Comparison of ENCODE assay signal across 8 cellular contexts in genomic region chr2:72887836-72888437, GRCh38. TPM values are rescaled to one million over a fixed set of nuclear protein-coding genes. Genes with fewer than 3 reads are reported as not detected.
DNase-seq lines count a peak whose midpoint lies in the region; ATAC-seq and TF ChIP-seq lines count a peak whose summit lies in the region.

No MANE protein-coding gene starts in this region.

- peak; percentile 28 for ATAC-seq in HG02623 (IDR thresholded peaks at IDR 0.05; ENCODE audit: unreplicated experiment)
- peak; percentile 70 to 82 for ATAC-seq in right cardiac atrium
- ATAC-seq in GM18520 (IDR thresholded peaks at IDR 0.05; ENCODE audit: unreplicated experiment), result no peak

- H3K4me1 ChIP-seq in right cardiac atrium (ENCODE audit: control insufficient read depth, insufficient read depth, low read length), result peaks cover 4% of the 10 kb centered on the region

- no peaks in the 10 kb centered on the region for H3K9me3 ChIP-seq in right cardiac atrium (ENCODE audit: control insufficient read depth, low read length)

- peak overlapping the region; percentile 89 for H3K27ac ChIP-seq in right cardiac atrium (ENCODE audit: low read length)

- 11% methylated on average over 16 of the region's 16 CpGs for WGBS in right cardiac atrium

- TF ChIP-seq CTCF in astrocyte of the cerebellum (IDR thresholded peaks at IDR 0.05; ENCODE audit: low read depth, low read length, missing control alignments), result peak; percentile 99

- H3K4me3 ChIP-seq in GM08714 (ENCODE audit: low read length), result peak overlapping the region; percentile 53
- H3K4me3 ChIP-seq in astrocyte of the cerebellum (ENCODE audit: low read depth, low read length), result peak overlapping the region; percentile 50
- peak overlapping the region; percentile 55 for H3K4me3 ChIP-seq in right cardiac atrium (ENCODE audit: low read length)

- DNase-seq in NCI-H1092 treated with DMSO at 0.1 percent for 48 hours (lab: John Stamatoyannopoulos, UW) (peak; percentile 74), SKM-1 treated with dmso at 0.1 percent for 144 hours (lab: John Stamatoyannopoulos, UW; ENCODE audit: unreplicated experiment) (peak; percentile 52), astrocyte of the cerebellum (ENCODE audit: low read depth) (peak; percentile 63), right cardiac atrium (peak; percentile 92 to 96 (median 96)), posterior vena cava (ENCODE audit: low spot score) (peak; percentile 97)

- in situ Hi-C loops in astrocyte of the cerebellum (cut with HindIII; ENCODE audit: low sequenced_read_pairs), result no loop called here

- intact Hi-C loops in right cardiac atrium (cut with DNase I), result loop anchor here in 1 of 4 donors (5.0 kb wide), 1 partner anchor 184 kb away; the partner anchor contains the start of gene SFXN5
- intact Hi-C loops in posterior vena cava (cut with DNase I), result no loop called here

- H3K27me3 ChIP-seq in right cardiac atrium (ENCODE audit: control insufficient read depth, insufficient read depth), result no peaks in the 10 kb centered on the region

RNA-seq across cellular contexts. Expression of gene SPR, which starts 0.7 kb away (rescaled TPM):
- total RNA-seq in right cardiac atrium (10 to 100 TPM; 35.9 to 56.3 (median 44.3) TPM), posterior vena cava (10 to 100 TPM; 14.3 to 15.7 TPM)
- 50.3 TPM for polyA plus RNA-seq in right cardiac atrium

RNA-seq across cellular contexts. Expression of gene EMX1, which starts 29.4 kb away (rescaled TPM):
- total RNA-seq in right cardiac atrium, result not detected
- 0.18 TPM for polyA plus RNA-seq in right cardiac atrium
- not detected for total RNA-seq in posterior vena cava
